ENCODE assay signal across 26 cellular contexts in genomic region chr14:67519406-67519805, GRCh38.
"Had no signal": no experiment of that assay in that cellular context is flagged by ENCODE, and none has a peak within 500 bp of the region (broad histone marks: within the 10 kb centered on the region; RNA-seq: fewer than 3 reads in every experiment).

No MANE protein-coding gene starts in this region.

- ATAC-seq: stimulated activated effector memory CD8-positive, alpha-beta T cell treated with anti-CD3 and anti-CD28 coated beads, Interleukin-12 subunit alpha, Interleukin-12 subunit beta, amount 100 ng/mL, for 72 hours; stimulated activated memory B cell treated with anti-CD40 and anti-IgM and Interleukin-4, amounts not matched to agents 10 μg/mL and 1 μg/mL and 100 μg/mL, for 72 hours; stimulated activated naive B cell treated with anti-CD40 and anti-IgM and Interleukin-4, amounts not matched to agents 10 μg/mL and 1 μg/mL and 100 μg/mL, for 72 hours; stimulated activated naive CD8-positive, alpha-beta T cell treated with anti-CD3 and anti-CD28 coated beads, Interleukin-15, amount 100 ng/mL, for 72 hours; stimulated activated naive CD8-positive, alpha-beta T cell treated with anti-CD3 and anti-CD28 coated beads, Interleukin-15, Interleukin-2, amounts not matched to agents 100 U/mL and 50 U/mL, for 24 hours; upper lobe of right lung had no signal

- H3K27ac ChIP-seq: stomach, suprapubic skin, testis, thoracic aorta, thyroid gland, tibial artery, tibial nerve, upper lobe of left lung, upper lobe of right lung, uterus, vagina had no signal

- DNase-seq: stimulated activated CD4-positive, alpha-beta T cell treated with anti-CD3 and anti-CD28 coated beads, Interleukin-2, amount 100 ng/mL, for 48 hours; stimulated activated CD4-positive, alpha-beta T cell treated with anti-CD3 and anti-CD28 coated beads, Interleukin-4, amount 100 ng/mL, for 1 hour; stimulated activated CD4-positive, alpha-beta T cell treated with anti-CD3 and anti-CD28 coated beads, Interleukin-4, amount 100 ng/mL, for 24 hours; stimulated activated CD4-positive, alpha-beta T cell treated with anti-CD3 and anti-CD28 coated beads, Interleukin-4, amount 100 ng/mL, for 4 hours; stimulated activated CD8-positive, alpha-beta memory T cell treated with anti-CD3 and anti-CD28 coated beads, Interleukin-4, amount 100 ng/mL, for 48 hours; stimulated activated naive B cell treated with anti-CD40 and anti-IgM and Interleukin-4, amounts not matched to agents 10 μg/mL and 1 μg/mL and 100 μg/mL, for 72 hours; stimulated activated naive CD4-positive, alpha-beta T cell; stimulated activated naive CD4-positive, alpha-beta T cell treated with Interleukin-2 at 50 U/mL for 16 hours; stimulated activated naive CD8-positive, alpha-beta T cell treated with anti-CD3 and anti-CD28 coated beads, Interleukin-15, amount 100 ng/mL, for 72 hours; stimulated activated naive CD8-positive, alpha-beta T cell treated with anti-CD3 and anti-CD28 coated beads, Interleukin-15, Interleukin-2, amounts not matched to agents 100 U/mL and 50 U/mL, for 24 hours; stomach; substantia nigra; testis; thyroid gland; tibial artery; transverse colon; trophoblast cell; upper lobe of left lung; upper lobe of right lung; uterus had no signal

- H3K9me3 ChIP-seq: stomach, suprapubic skin, testis, thoracic aorta, thyroid gland, tibial artery, tibial nerve, transverse colon, upper lobe of left lung, upper lobe of right lung, uterus, vagina had no signal

- H3K36me3 ChIP-seq: stomach, suprapubic skin, thoracic aorta, thyroid gland, tibial artery, tibial nerve, transverse colon, upper lobe of left lung, upper lobe of right lung, uterus, vagina had no signal

- H3K4me1 ChIP-seq: uterus had no signal

- H3K27me3 ChIP-seq: testis, thyroid gland, upper lobe of left lung, uterus, vagina had no signal

- H3K4me3 ChIP-seq: stomach, suprapubic skin, testis, thoracic aorta, thyroid gland, tibial artery, tibial nerve, transverse colon, upper lobe of left lung, upper lobe of right lung, uterus, vagina had no signal
